1 cellular context compared by ENCODE assay signal in the genomic region with DNA sequence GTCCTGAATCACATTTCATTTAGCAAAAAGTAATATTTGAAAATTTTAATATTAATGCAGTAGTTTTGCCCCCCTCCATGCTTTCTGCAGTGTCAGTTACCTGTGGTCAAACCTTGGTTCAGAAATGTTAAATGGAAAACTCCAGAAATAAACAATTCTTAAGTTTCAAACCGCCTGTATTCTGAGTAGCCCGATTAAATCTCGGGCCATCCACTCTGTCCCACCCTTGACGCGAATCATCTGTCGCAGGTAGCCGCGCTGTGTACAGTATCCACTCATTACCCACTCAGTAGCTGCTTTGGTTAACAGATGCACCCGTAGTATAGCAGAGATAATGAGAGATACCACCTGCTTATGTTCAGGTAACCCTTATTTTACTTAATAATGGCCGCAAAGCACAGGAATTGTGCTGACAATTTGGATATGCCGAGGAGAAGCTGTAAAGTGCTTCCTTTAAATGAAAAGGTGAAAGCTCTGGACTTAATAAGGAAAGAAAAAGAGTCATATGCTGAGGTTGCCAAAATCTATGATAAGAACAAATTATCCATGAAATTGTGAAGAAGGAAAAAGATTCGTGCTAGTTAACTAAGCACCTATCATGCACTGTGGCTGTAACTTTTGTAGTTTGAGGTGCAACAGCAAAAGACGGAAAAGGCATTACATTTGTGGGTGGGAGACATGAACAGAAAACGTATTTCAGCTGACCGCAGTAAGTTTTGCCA.
TF ChIP-seq lines count a peak whose summit lies in the region.

No MANE protein-coding gene starts in this region.

TF ChIP-seq in K562, 482 proteins besides CTCF, POLR2A, EP300 and RAD21 (continued from another document):
- TF ChIP-seq, protein P1, sequence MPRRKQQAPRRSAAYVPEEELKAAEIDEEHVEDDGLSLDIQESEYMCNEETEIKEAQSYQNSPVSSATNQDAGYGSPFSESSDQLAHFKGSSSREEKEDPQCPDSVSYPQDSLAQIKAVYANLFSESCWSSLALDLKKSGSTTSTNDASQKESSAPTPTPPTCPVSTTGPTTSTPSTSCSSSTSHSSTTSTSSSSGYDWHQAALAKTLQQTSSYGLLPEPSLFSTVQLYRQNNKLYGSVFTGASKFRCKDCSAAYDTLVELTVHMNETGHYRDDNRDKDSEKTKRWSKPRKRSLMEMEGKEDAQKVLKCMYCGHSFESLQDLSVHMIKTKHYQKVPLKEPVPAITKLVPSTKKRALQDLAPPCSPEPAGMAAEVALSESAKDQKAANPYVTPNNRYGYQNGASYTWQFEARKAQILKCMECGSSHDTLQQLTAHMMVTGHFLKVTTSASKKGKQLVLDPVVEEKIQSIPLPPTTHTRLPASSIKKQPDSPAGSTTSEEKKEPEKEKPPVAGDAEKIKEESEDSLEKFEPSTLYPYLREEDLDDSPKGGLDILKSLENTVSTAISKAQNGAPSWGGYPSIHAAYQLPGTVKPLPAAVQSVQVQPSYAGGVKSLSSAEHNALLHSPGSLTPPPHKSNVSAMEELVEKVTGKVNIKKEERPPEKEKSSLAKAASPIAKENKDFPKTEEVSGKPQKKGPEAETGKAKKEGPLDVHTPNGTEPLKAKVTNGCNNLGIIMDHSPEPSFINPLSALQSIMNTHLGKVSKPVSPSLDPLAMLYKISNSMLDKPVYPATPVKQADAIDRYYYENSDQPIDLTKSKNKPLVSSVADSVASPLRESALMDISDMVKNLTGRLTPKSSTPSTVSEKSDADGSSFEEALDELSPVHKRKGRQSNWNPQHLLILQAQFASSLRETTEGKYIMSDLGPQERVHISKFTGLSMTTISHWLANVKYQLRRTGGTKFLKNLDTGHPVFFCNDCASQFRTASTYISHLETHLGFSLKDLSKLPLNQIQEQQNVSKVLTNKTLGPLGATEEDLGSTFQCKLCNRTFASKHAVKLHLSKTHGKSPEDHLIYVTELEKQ (CRISPR knock-in tag; IDR thresholded peaks at IDR 0.05) = no peak
- TF ChIP-seq ETV1 (tag; conservative IDR thresholded peaks at IDR 0.05; ENCODE audit: low read depth) (no peak), HNRNPK (IDR thresholded peaks at IDR 0.05; ENCODE audit: low read depth, low read length, poor library complexity, severe bottlenecking) (no peak), ZNF431 (CRISPR knock-in tag; IDR thresholded peaks at IDR 0.05) (no peak), SPI1 (IDR thresholded peaks at IDR 0.05; ENCODE audit: borderline replicate concordance, low read depth, low read length) (no peak), ZNF212 (CRISPR knock-in tag; IDR thresholded peaks at IDR 0.05) (no peak), FOXJ3 (CRISPR knock-in tag; IDR thresholded peaks at IDR 0.05) (no peak), HDAC8 (tag; IDR thresholded peaks at IDR 0.05) (no peak), TAF7 (tag; IDR thresholded peaks at IDR 0.05) (0 out of 2 replicates have a peak, but pooled peaks have one; percentile 14), ZNF707 (CRISPR knock-in tag; conservative IDR thresholded peaks at IDR 0.05) (no peak), HLTF (IDR thresholded peaks at IDR 0.05) (no peak), TRIM24 (IDR thresholded peaks at IDR 0.05) (no peak), ZNF41 (CRISPR knock-in tag; conservative IDR thresholded peaks at IDR 0.05) (0 out of 2 replicates have a peak, but pooled peaks have one; percentile 45), THRAP3 (IDR thresholded peaks at IDR 0.05; ENCODE audit: borderline replicate concordance) (no peak), MAFF (IDR thresholded peaks at IDR 0.05; ENCODE audit: low read length) (no peak), HDAC6 (IDR thresholded peaks at IDR 0.05; ENCODE audit: low read depth, low read length) (no peak), NCOA4 (IDR thresholded peaks at IDR 0.05; ENCODE audit: partially characterized antibody) (no peak), ZNF57 (CRISPR knock-in tag; IDR thresholded peaks at IDR 0.05) (no peak), STAG1 (CRISPR knock-in tag; IDR thresholded peaks at IDR 0.05; ENCODE audit: borderline replicate concordance) (no peak), ZNF316 (IDR thresholded peaks at IDR 0.05) (peak; percentile 85), CBFA2T3 (IDR thresholded peaks at IDR 0.05) (no peak), ETV5 (CRISPR knock-in tag; IDR thresholded peaks at IDR 0.05; ENCODE audit: low read depth) (no peak), MEF2A (IDR thresholded peaks at IDR 0.05; ENCODE audit: control insufficient read depth, low read depth, low read length) (no peak), POLR2AphosphoS2 (IDR thresholded peaks at IDR 0.05; ENCODE audit: low read length) (no peak), ZNF146 (CRISPR knock-in tag; IDR thresholded peaks at IDR 0.05; ENCODE audit: unreplicated experiment) (no peak), ZBTB8A (IDR thresholded peaks at IDR 0.05; ENCODE audit: partially characterized antibody) (no peak), FUS (optimal IDR thresholded peaks at IDR 0.05; ENCODE audit: low read depth, low read length) (no peak), GABPB2 (CRISPR knock-in tag; conservative IDR thresholded peaks at IDR 0.05) (no peak), NFXL1 (CRISPR knock-in tag; IDR thresholded peaks at IDR 0.05) (no peak), RB1 (IDR thresholded peaks at IDR 0.05; ENCODE audit: low read depth) (no peak), ARID1B (IDR thresholded peaks at IDR 0.05) (no peak), CBX8 (IDR thresholded peaks at IDR 0.05; ENCODE audit: borderline replicate concordance, extremely low read depth, low read depth, low read length, poor library complexity, severe bottlenecking) (no peak), ATF1 (CRISPR knock-in tag; IDR thresholded peaks at IDR 0.05) (no peak), ATF1 (tag; IDR thresholded peaks at IDR 0.05) (peak; percentile 94; the same call in 1 of the 2 replicates), FOXA1 (IDR thresholded peaks at IDR 0.05; ENCODE audit: borderline replicate concordance) (no peak), RCOR1 (IDR thresholded peaks at IDR 0.05; ENCODE audit: borderline replicate concordance in 1 of 2, low read depth in 2 of 2, low read length in 2 of 2) (no peak), POLR3G (IDR thresholded peaks at IDR 0.05; ENCODE audit: extremely low read depth, insufficient read length, insufficient replicate concordance) (no peak), ZNF197 (CRISPR knock-in tag; IDR thresholded peaks at IDR 0.05; ENCODE audit: low read depth) (no peak), MAFG (tag; conservative IDR thresholded peaks at IDR 0.05) (peak; percentile 22; the same call in 1 of the 2 replicates), ZNF239 (CRISPR knock-in tag; IDR thresholded peaks at IDR 0.05) (no peak), TEAD2 (tag; IDR thresholded peaks at IDR 0.05) (no peak), WHSC1 (IDR thresholded peaks at IDR 0.05; ENCODE audit: low read length) (no peak), TCFL5 (CRISPR knock-in tag; conservative IDR thresholded peaks at IDR 0.05) (no peak)
- TF ChIP-seq, protein P2, sequence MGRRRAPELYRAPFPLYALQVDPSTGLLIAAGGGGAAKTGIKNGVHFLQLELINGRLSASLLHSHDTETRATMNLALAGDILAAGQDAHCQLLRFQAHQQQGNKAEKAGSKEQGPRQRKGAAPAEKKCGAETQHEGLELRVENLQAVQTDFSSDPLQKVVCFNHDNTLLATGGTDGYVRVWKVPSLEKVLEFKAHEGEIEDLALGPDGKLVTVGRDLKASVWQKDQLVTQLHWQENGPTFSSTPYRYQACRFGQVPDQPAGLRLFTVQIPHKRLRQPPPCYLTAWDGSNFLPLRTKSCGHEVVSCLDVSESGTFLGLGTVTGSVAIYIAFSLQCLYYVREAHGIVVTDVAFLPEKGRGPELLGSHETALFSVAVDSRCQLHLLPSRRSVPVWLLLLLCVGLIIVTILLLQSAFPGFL (CRISPR knock-in tag; IDR thresholded peaks at IDR 0.05) = no peak
- TF ChIP-seq, protein P3, sequence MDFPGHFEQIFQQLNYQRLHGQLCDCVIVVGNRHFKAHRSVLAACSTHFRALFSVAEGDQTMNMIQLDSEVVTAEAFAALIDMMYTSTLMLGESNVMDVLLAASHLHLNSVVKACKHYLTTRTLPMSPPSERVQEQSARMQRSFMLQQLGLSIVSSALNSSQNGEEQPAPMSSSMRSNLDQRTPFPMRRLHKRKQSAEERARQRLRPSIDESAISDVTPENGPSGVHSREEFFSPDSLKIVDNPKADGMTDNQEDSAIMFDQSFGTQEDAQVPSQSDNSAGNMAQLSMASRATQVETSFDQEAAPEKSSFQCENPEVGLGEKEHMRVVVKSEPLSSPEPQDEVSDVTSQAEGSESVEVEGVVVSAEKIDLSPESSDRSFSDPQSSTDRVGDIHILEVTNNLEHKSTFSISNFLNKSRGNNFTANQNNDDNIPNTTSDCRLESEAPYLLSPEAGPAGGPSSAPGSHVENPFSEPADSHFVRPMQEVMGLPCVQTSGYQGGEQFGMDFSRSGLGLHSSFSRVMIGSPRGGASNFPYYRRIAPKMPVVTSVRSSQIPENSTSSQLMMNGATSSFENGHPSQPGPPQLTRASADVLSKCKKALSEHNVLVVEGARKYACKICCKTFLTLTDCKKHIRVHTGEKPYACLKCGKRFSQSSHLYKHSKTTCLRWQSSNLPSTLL (IDR thresholded peaks at IDR 0.05) = no peak
- TF ChIP-seq, protein P4, sequence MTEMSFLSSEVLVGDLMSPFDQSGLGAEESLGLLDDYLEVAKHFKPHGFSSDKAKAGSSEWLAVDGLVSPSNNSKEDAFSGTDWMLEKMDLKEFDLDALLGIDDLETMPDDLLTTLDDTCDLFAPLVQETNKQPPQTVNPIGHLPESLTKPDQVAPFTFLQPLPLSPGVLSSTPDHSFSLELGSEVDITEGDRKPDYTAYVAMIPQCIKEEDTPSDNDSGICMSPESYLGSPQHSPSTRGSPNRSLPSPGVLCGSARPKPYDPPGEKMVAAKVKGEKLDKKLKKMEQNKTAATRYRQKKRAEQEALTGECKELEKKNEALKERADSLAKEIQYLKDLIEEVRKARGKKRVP (CRISPR knock-in tag; IDR thresholded peaks at IDR 0.05) = no peak
- TF ChIP-seq, protein P5, sequence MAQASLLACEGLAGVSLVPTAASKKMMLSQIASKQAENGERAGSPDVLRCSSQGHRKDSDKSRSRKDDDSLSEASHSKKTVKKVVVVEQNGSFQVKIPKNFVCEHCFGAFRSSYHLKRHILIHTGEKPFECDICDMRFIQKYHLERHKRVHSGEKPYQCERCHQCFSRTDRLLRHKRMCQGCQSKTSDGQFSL (CRISPR knock-in tag; IDR thresholded peaks at IDR 0.05) = no peak
- TF ChIP-seq, protein P5 (tag; IDR thresholded peaks at IDR 0.05) = no peak
- TF ChIP-seq, protein P6, sequence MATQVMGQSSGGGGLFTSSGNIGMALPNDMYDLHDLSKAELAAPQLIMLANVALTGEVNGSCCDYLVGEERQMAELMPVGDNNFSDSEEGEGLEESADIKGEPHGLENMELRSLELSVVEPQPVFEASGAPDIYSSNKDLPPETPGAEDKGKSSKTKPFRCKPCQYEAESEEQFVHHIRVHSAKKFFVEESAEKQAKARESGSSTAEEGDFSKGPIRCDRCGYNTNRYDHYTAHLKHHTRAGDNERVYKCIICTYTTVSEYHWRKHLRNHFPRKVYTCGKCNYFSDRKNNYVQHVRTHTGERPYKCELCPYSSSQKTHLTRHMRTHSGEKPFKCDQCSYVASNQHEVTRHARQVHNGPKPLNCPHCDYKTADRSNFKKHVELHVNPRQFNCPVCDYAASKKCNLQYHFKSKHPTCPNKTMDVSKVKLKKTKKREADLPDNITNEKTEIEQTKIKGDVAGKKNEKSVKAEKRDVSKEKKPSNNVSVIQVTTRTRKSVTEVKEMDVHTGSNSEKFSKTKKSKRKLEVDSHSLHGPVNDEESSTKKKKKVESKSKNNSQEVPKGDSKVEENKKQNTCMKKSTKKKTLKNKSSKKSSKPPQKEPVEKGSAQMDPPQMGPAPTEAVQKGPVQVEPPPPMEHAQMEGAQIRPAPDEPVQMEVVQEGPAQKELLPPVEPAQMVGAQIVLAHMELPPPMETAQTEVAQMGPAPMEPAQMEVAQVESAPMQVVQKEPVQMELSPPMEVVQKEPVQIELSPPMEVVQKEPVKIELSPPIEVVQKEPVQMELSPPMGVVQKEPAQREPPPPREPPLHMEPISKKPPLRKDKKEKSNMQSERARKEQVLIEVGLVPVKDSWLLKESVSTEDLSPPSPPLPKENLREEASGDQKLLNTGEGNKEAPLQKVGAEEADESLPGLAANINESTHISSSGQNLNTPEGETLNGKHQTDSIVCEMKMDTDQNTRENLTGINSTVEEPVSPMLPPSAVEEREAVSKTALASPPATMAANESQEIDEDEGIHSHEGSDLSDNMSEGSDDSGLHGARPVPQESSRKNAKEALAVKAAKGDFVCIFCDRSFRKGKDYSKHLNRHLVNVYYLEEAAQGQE (CRISPR knock-in tag; IDR thresholded peaks at IDR 0.05; ENCODE audit: low read depth) = no peak
